In the genomic region with DNA sequence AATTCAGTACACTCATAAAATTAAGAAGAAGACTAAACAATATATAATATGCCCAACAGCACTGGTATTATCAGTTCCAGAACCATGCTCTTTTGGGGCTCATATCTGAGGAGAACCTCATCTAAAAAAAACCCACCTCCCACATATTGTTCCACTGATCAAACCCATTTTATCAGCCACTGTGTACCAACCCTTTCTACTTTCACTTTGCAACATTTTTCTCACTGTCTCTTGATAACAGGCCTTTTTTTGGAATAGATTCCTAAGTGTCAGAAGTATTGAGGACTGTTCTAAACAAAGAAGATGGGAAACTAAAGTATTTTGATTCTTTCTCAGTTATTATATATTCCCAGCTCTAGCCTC, we compare ENCODE assay signal across 1 cellular context.
TF ChIP-seq lines count a peak whose summit lies in the region.

No MANE protein-coding gene starts in this region.

TF ChIP-seq in neural cell, 6 proteins besides CTCF, POLR2A, EP300 and RAD21 (continued from another document):
- TF ChIP-seq SMC3 (conservative IDR thresholded peaks at IDR 0.05; ENCODE audit: poor library complexity) = no peak
- no peak for TF ChIP-seq EZH2 (IDR thresholded peaks at IDR 0.05; ENCODE audit: borderline replicate concordance, insufficient read depth, low read length, poor library complexity, severe bottlenecking)
